Comparison of ENCODE assay signal across 32 cellular contexts in genomic region chr3:125246237-125246636, GRCh38.
"Had no signal": no experiment of that assay in that cellular context is flagged by ENCODE, and none has a peak within 500 bp of the region (broad histone marks: within the 10 kb centered on the region; RNA-seq: fewer than 3 reads in every experiment).

No MANE protein-coding gene starts in this region.

- FAIRE-seq: astrocyte, colon, TTC549 had no signal

- H3K27ac ChIP-seq: body of pancreas, brain microvascular endothelial cell, breast epithelium, VCaP had no signal

- H3K9me3 ChIP-seq: body of pancreas, breast epithelium had no signal

- H3K27me3 ChIP-seq: body of pancreas, brain microvascular endothelial cell, breast epithelium had no signal

- H3K4me1 ChIP-seq: body of pancreas, breast epithelium had no signal

- H3K4me3 ChIP-seq: body of pancreas, breast epithelium had no signal

- H3K36me3 ChIP-seq: brain microvascular endothelial cell, breast epithelium had no signal

- DNase-seq: activated B cell treated with CpG ODN at 0.5 μM for 24 hours; activated CD4-positive, alpha-beta memory T cell treated with anti-CD3 and anti-CD28 coated beads for 36 hours; activated CD4-positive, alpha-beta T cell treated with anti-CD3 and anti-CD28 coated beads for 4 hours; activated CD4-positive, alpha-beta T cell treated with anti-CD3 and anti-CD28 coated beads, Interleukin-2, amount 10 ng/mL, durations not matched to agents 24 days and 14 days; activated CD4-positive, alpha-beta T cell treated with anti-CD3 and anti-CD28 coated beads, Interleukin-2, amount 50 U/mL, for 1 hour; activated CD4-positive, alpha-beta T cell treated with anti-CD3 and anti-CD28 coated beads, Interleukin-2, amount 50 U/mL, for 4 hours; activated CD4-positive, CD25-positive, alpha-beta regulatory T cell treated with anti-CD3 and anti-CD28 coated beads, Interleukin-2, amount 50 U/mL, for 72 hours; activated CD8-positive, alpha-beta memory T cell treated with anti-CD3 and anti-CD28 coated beads, Interleukin-2, amount 50 U/mL, for 4 hours; activated CD8-positive, alpha-beta T cell treated with anti-CD3 and anti-CD28 coated beads for 36 hours; activated effector memory CD4-positive, alpha-beta T cell treated with anti-CD3 and anti-CD28 coated beads, Interleukin-2, amount 50 U/mL, for 16 hours; activated naive CD4-positive, alpha-beta T cell treated with anti-CD3 and anti-CD28 coated beads, Interleukin-2, amount 10 ng/mL, durations not matched to agents 7 days and 5 days; activated naive CD4-positive, alpha-beta T cell treated with Interleukin-2 at 50 U/mL for 16 hours; activated naive CD8-positive, alpha-beta T cell treated with anti-CD3 and anti-CD28 coated beads, Interleukin-2, amount 10 ng/mL, durations not matched to agents 7 days and 5 days; activated naive CD8-positive, alpha-beta T cell treated with anti-CD3 and anti-CD28 coated beads, Interleukin-2, amount 50 U/mL, for 24 hours; activated T-cell treated with anti-CD3 and anti-CD28 coated beads for 4 hours; activated T-cell treated with anti-CD3 and anti-CD28 coated beads, Interleukin-2, amount 50 U/mL, for 1 hour; activated T-cell treated with anti-CD3 and anti-CD28 coated beads, Interleukin-2, amount 50 U/mL, for 4 hours; activated T-cell treated with anti-CD3 and anti-CD28 coated beads, Interleukin-2, amount 50 U/mL, for 72 hours; amygdala; anterior cingulate cortex; body of pancreas; central memory CD4-positive, alpha-beta T cell; T-helper 1 cell; T-helper 2 cell; T-helper 9 cell had no signal

- ATAC-seq: activated CD8-positive, alpha-beta T cell treated with anti-CD3 and anti-CD28 coated beads for 36 hours; activated naive CD8-positive, alpha-beta T cell treated with anti-CD3 and anti-CD28 coated beads, Interleukin-2, amount 50 U/mL, for 24 hours; activated T-cell treated with anti-CD3 and anti-CD28 coated beads, Interleukin-2, amount 50 U/mL, for 4 hours; activated T-cell treated with anti-CD3 and anti-CD28 coated beads, Interleukin-2, amount 50 U/mL, for 72 hours; activated T-helper 17 cell treated with anti-CD3 and anti-CD28 coated beads, Interleukin-2, amount 50 U/mL, for 72 hours; body of pancreas had no signal
